In genomic region chr12:6277982-6278438, GRCh38 we compare ENCODE assay signal across 2 cellular contexts.
TF ChIP-seq lines count a peak whose summit lies in the region.

No MANE protein-coding gene starts in this region.

TF ChIP-seq in IMR-90, 13 proteins besides CTCF, POLR2A, EP300 and RAD21:
- TF ChIP-seq BHLHE40 (IDR thresholded peaks at IDR 0.05; ENCODE audit: low read depth, low read length) (no peak), MAZ (IDR thresholded peaks at IDR 0.05; ENCODE audit: borderline replicate concordance, low read depth, low read length) (no peak), FOS (IDR thresholded peaks at IDR 0.05; ENCODE audit: low read depth, low read length) (no peak), RCOR1 (IDR thresholded peaks at IDR 0.05; ENCODE audit: insufficient replicate concordance, low read length) (no peak), ELK1 (IDR thresholded peaks at IDR 0.05; ENCODE audit: borderline replicate concordance, low read depth, low read length) (no peak)

TF ChIP-seq in HepG2, 621 proteins besides CTCF, POLR2A, EP300 and RAD21:
- TF ChIP-seq PTBP1 (IDR thresholded peaks at IDR 0.05; ENCODE audit: low read depth, low read length, poor library complexity, severe bottlenecking) (peak; percentile 73), ASH2L (IDR thresholded peaks at IDR 0.05; ENCODE audit: insufficient read length, low read depth, low read length) (no peak), SNAI1 (CRISPR knock-in tag; IDR thresholded peaks at IDR 0.05; ENCODE audit: borderline replicate concordance) (no peak), ZNF615 (CRISPR knock-in tag; IDR thresholded peaks at IDR 0.05; ENCODE audit: borderline replicate concordance) (no peak), ZBTB38 (CRISPR knock-in tag; IDR thresholded peaks at IDR 0.05) (peak; percentile 32; the same call in 1 of the 2 replicates), ZNF569 (CRISPR knock-in tag; IDR thresholded peaks at IDR 0.05; ENCODE audit: borderline replicate concordance) (no peak), ZNF567 (CRISPR knock-in tag; IDR thresholded peaks at IDR 0.05; ENCODE audit: borderline replicate concordance) (no peak), ZNF263 (CRISPR knock-in tag; IDR thresholded peaks at IDR 0.05) (0 out of 2 replicates have a peak, but pooled peaks have one; percentile 31), NKX3-1 (CRISPR knock-in tag; IDR thresholded peaks at IDR 0.05) (no peak), ZBTB7A (CRISPR knock-in tag; IDR thresholded peaks at IDR 0.05) (no peak), ZSCAN9 (CRISPR knock-in tag; IDR thresholded peaks at IDR 0.05; ENCODE audit: borderline replicate concordance) (no peak), MAF1 (CRISPR knock-in tag; IDR thresholded peaks at IDR 0.05; ENCODE audit: borderline replicate concordance) (no peak), ZNF577 (CRISPR knock-in tag; IDR thresholded peaks at IDR 0.05; ENCODE audit: borderline replicate concordance, low read depth) (no peak), KDM2A (CRISPR knock-in tag; IDR thresholded peaks at IDR 0.05; ENCODE audit: borderline replicate concordance, low read depth) (0 out of 2 replicates have a peak, but pooled peaks have one; percentile 9), SMARCE1 (IDR thresholded peaks at IDR 0.05; ENCODE audit: borderline replicate concordance) (no peak), ZFP62 (CRISPR knock-in tag; IDR thresholded peaks at IDR 0.05) (no peak), ZNF607 (CRISPR knock-in tag; IDR thresholded peaks at IDR 0.05; ENCODE audit: borderline replicate concordance) (no peak), SUZ12 (IDR thresholded peaks at IDR 0.05; ENCODE audit: low read depth, low read length) (no peak), CREB1 (IDR thresholded peaks at IDR 0.05) (no peak), CREB1 (CRISPR knock-in tag; IDR thresholded peaks at IDR 0.05) (no peak), GLMP (CRISPR knock-in tag; IDR thresholded peaks at IDR 0.05; ENCODE audit: borderline replicate concordance) (no peak)
